ENCODE assay signal across 13 cellular contexts in genomic region chr2:149320362-149320761, GRCh38. TPM values are rescaled to one million over a fixed set of nuclear protein-coding genes. Genes with fewer than 3 reads are reported as not detected.
A peak's percentile ranks its signal among the peaks of the same experiment; 100 is the strongest.
DNase-seq lines count a peak whose midpoint lies in the region; ATAC-seq and TF ChIP-seq lines count a peak whose summit lies in the region.
"Had no signal": no experiment of that assay in that cellular context is flagged by ENCODE, and none has a peak within 500 bp of the region (broad histone marks: within the 10 kb centered on the region; RNA-seq: fewer than 3 reads in every experiment).

No MANE protein-coding gene starts in this region.

- H2BK12ac ChIP-seq in mesenchymal stem cell (ENCODE audit: low read length in 2 of 2): no peak overlapping the region

- no peaks in the 10 kb centered on the region for H3K27me3 ChIP-seq in GM23338 (ENCODE audit: insufficient read depth)
- H3K27me3 ChIP-seq in mesenchymal stem cell (ENCODE audit: control insufficient read depth in 1 of 2, insufficient read depth in 1 of 2, low read length in 2 of 2): peaks cover 0 to 2% of the 10 kb centered on the region in 2 experiments
- no peaks in the 10 kb centered on the region for H3K27me3 ChIP-seq in testis
- no peaks in the 10 kb centered on the region for H3K27me3 ChIP-seq in vagina
- H3K27me3 ChIP-seq in sigmoid colon: peaks cover 2 to 9% (median 8%) of the 10 kb centered on the region in 3 donors
- H3K27me3 ChIP-seq: BLaER1 treated with 17β-estradiol and CSF1 and Interleukin-3, amounts not matched to agents 10 nM and 100 nM had no signal

- H4K91ac ChIP-seq in mesenchymal stem cell (ENCODE audit: low read length): peak overlapping the region; percentile 39

- H3K18ac ChIP-seq in mesenchymal stem cell (ENCODE audit: low read depth in 1 of 2, low read length in 2 of 2): no peak overlapping the region

- DNase-seq in GM23338 (ENCODE audit: low spot score) (no peak), WTC11 (ENCODE audit: low spot score) (no peak), mesenchymal stem cell (no peak), testis (no peak), LoVo (ENCODE audit: low spot score) (no peak), vagina (ENCODE audit: extremely low spot score in 2 of 2) (no peak), sigmoid colon (no peak)
- DNase-seq: ACHN; CD4-positive, CD25-positive, alpha-beta regulatory T cell; DMS53; GF-D8 had no signal

- H3K4me2 ChIP-seq in GM23338 (no peak overlapping the region), mesenchymal stem cell (ENCODE audit: low read length, poor library complexity, severe bottlenecking) (no peak overlapping the region)
- H3K4me2 ChIP-seq: BLaER1 treated with 17β-estradiol and CSF1 and Interleukin-3, amounts not matched to agents 10 nM and 100 nM had no signal

- H3K14ac ChIP-seq in mesenchymal stem cell (ENCODE audit: low read length in 2 of 2): no peak overlapping the region

- peaks cover 3% of the 10 kb centered on the region for H3K9me3 ChIP-seq in mesenchymal stem cell (ENCODE audit: control insufficient read depth, low read length)
- no peaks in the 10 kb centered on the region for H3K9me3 ChIP-seq in testis
- no peaks in the 10 kb centered on the region for H3K9me3 ChIP-seq in vagina
- no peaks in the 10 kb centered on the region for H3K9me3 ChIP-seq in sigmoid colon

- H3K9me3 Mint-ChIP-seq in GM23338 (no peaks in the 10 kb centered on the region; the same call in 2 of the 3 replicates), WTC11 (peaks cover 6% of the 10 kb centered on the region; the same call in 1 of the 2 replicates)

- H3K36me3 Mint-ChIP-seq in GM23338 (ENCODE audit: low read depth) (no peaks in the 10 kb centered on the region), WTC11 (0 out of 2 replicates have a peak, but pooled peaks cover 2% of the 10 kb centered on the region)
- H3K36me3 Mint-ChIP-seq: CD4-positive, CD25-positive, alpha-beta regulatory T cell had no signal

- no peaks in the 10 kb centered on the region for H3K79me1 ChIP-seq in mesenchymal stem cell (replicated peaks; ENCODE audit: low read length, poor library complexity, severe bottlenecking)

- TF ChIP-seq CTCF in GM23338 (conservative IDR thresholded peaks at IDR 0.05; ENCODE audit: low read depth in 2 of 2): no peak
- no peak for TF ChIP-seq CTCF in WTC11 (IDR thresholded peaks at IDR 0.05)
- TF ChIP-seq CTCF in testis (IDR thresholded peaks at IDR 0.05): no peak
- no peak for TF ChIP-seq CTCF in vagina (IDR thresholded peaks at IDR 0.05)
- TF ChIP-seq CTCF in sigmoid colon (IDR thresholded peaks at IDR 0.05): no peak

- H3K4me1 ChIP-seq in GM23338 (ENCODE audit: insufficient read depth) (peaks cover 7% of the 10 kb centered on the region), mesenchymal stem cell (ENCODE audit: control insufficient read depth, insufficient read depth, low read depth, low read length) (no peaks in the 10 kb centered on the region), testis (no peaks in the 10 kb centered on the region), vagina (no peaks in the 10 kb centered on the region), sigmoid colon (no peaks in the 10 kb centered on the region)
- H3K4me1 ChIP-seq: BLaER1 treated with 17β-estradiol and CSF1 and Interleukin-3, amounts not matched to agents 10 nM and 100 nM had no signal

- no peaks in the 10 kb centered on the region for H3K79me2 ChIP-seq in GM23338 (replicated peaks; ENCODE audit: insufficient read depth)

- WGBS in mesenchymal stem cell: 98% methylated on average over 36 of the region's 36 CpGs
- 30% methylated on average over 36 of the region's 36 CpGs; no CpG with 5 or more reads in 1 of the 2 donors for WGBS in testis, 2 donors
- 68 to 78% methylated on average over 36 of the region's 36 CpGs for WGBS in sigmoid colon, 2 donors

- no peak overlapping the region for H2AK5ac ChIP-seq in mesenchymal stem cell (ENCODE audit: low read length, severe bottlenecking)

- H3K27ac Mint-ChIP-seq in GM23338: no peak overlapping the region
- no peak overlapping the region for H3K27ac Mint-ChIP-seq in WTC11
- H3K27ac Mint-ChIP-seq: CD4-positive, CD25-positive, alpha-beta regulatory T cell had no signal

- ATAC-seq in GM23338: peak; percentile 40; the same call in 2 of the 3 replicates
- ATAC-seq in WTC11: peak; percentile 34; the same call in 1 of the 2 replicates
- ATAC-seq: HCT116 had no signal

- no peak overlapping the region for H4K8ac ChIP-seq in mesenchymal stem cell (ENCODE audit: low read length)

- POLR2A ChIA-PET in WTC11 (lab: Charles Lee): no interaction called here

- H3K4me3 Mint-ChIP-seq in GM23338 (no peak overlapping the region), WTC11 (no peak overlapping the region)
- H3K4me3 Mint-ChIP-seq: CD4-positive, CD25-positive, alpha-beta regulatory T cell had no signal

- H3K4ac ChIP-seq in mesenchymal stem cell (ENCODE audit: low read depth in 1 of 2, low read length in 2 of 2): no peak overlapping the region

- no peaks in the 10 kb centered on the region for H4K20me1 ChIP-seq in GM23338 (replicated peaks; ENCODE audit: insufficient read depth)
- H4K20me1 ChIP-seq: BLaER1 treated with 17β-estradiol and CSF1 and Interleukin-3, amounts not matched to agents 10 nM and 100 nM had no signal

- H2AFZ ChIP-seq in GM23338 (0 out of 2 replicates have a peak overlapping the region, but pooled peaks have one; percentile 32), mesenchymal stem cell (ENCODE audit: low read depth, low read length) (no peak overlapping the region)

- no peak for TF ChIP-seq POLR2A in testis (IDR thresholded peaks at IDR 0.05)
- no peak for TF ChIP-seq POLR2A in vagina (IDR thresholded peaks at IDR 0.05)
- TF ChIP-seq POLR2A in sigmoid colon (IDR thresholded peaks at IDR 0.05): no peak

- H3K27ac ChIP-seq in GM23338 (ENCODE audit: low read depth) (no peak overlapping the region), mesenchymal stem cell (ENCODE audit: low read length, poor library complexity, severe bottlenecking) (no peak overlapping the region), testis (no peak overlapping the region), vagina (no peak overlapping the region), sigmoid colon (no peak overlapping the region)
- H3K27ac ChIP-seq: BLaER1 treated with 17β-estradiol and CSF1 and Interleukin-3, amounts not matched to agents 10 nM and 100 nM had no signal

- TF ChIP-seq EP300 in sigmoid colon (IDR thresholded peaks at IDR 0.05): no peak

- H3K23ac ChIP-seq in mesenchymal stem cell (ENCODE audit: low read length in 2 of 2): no peak overlapping the region

- H3K9me2 ChIP-seq in GM23338 (ENCODE audit: insufficient read depth): no peaks in the 10 kb centered on the region

- H3K4me1 Mint-ChIP-seq in GM23338: peaks cover 5% of the 10 kb centered on the region
- peaks cover 8% of the 10 kb centered on the region for H3K4me1 Mint-ChIP-seq in WTC11
- H3K4me1 Mint-ChIP-seq: CD4-positive, CD25-positive, alpha-beta regulatory T cell had no signal

- peaks cover 2% of the 10 kb centered on the region for H3K27me3 Mint-ChIP-seq in GM23338 (ENCODE audit: insufficient read depth, low read depth, poor library complexity)
- H3K27me3 Mint-ChIP-seq in WTC11 (ENCODE audit: low read depth): no peaks in the 10 kb centered on the region; the same call in 1 of the 2 replicates

- no peak overlapping the region for H3K9ac ChIP-seq in mesenchymal stem cell (ENCODE audit: low read length)
- H3K9ac ChIP-seq: BLaER1 treated with 17β-estradiol and CSF1 and Interleukin-3, amounts not matched to agents 10 nM and 100 nM had no signal

- no peaks in the 10 kb centered on the region for H3K36me3 ChIP-seq in GM23338 (ENCODE audit: insufficient read depth)
- H3K36me3 ChIP-seq in mesenchymal stem cell (ENCODE audit: control insufficient read depth in 1 of 2, insufficient read depth in 2 of 2, low read depth in 1 of 2, low read length in 2 of 2): no peaks in the 10 kb centered on the region
- H3K36me3 ChIP-seq in testis (ENCODE audit: low read depth, missing control alignments): no peaks in the 10 kb centered on the region
- no peaks in the 10 kb centered on the region for H3K36me3 ChIP-seq in vagina
- H3K36me3 ChIP-seq in sigmoid colon: no peaks in the 10 kb centered on the region
- H3K36me3 ChIP-seq: BLaER1 treated with 17β-estradiol and CSF1 and Interleukin-3, amounts not matched to agents 10 nM and 100 nM had no signal

- no peaks in the 10 kb centered on the region for H3F3A ChIP-seq in GM23338 (replicated peaks; ENCODE audit: low read depth)

- H2BK15ac ChIP-seq in mesenchymal stem cell (ENCODE audit: low read depth, poor library complexity, severe bottlenecking): peak overlapping the region; percentile 52

- intact Hi-C loops in testis (cut with DNase I; ENCODE audit: low total_unique reads): no loop called here
- intact Hi-C loops in vagina (cut with DNase I): no loop called here
- intact Hi-C loops in sigmoid colon (cut with DNase I): no loop called here

- no peak overlapping the region for H3K4me3 ChIP-seq in GM23338
- no peak overlapping the region for H3K4me3 ChIP-seq in mesenchymal stem cell (ENCODE audit: insufficient read depth in 1 of 2, low read depth in 1 of 2, low read length in 2 of 2)
- H3K4me3 ChIP-seq in testis: peak overlapping the region; percentile 24 to 53
- H3K4me3 ChIP-seq in vagina: no peak overlapping the region
- H3K4me3 ChIP-seq in sigmoid colon: no peak overlapping the region
- H3K4me3 ChIP-seq: BLaER1 treated with 17β-estradiol and CSF1 and Interleukin-3, amounts not matched to agents 10 nM and 100 nM had no signal

- CTCF ChIA-PET in WTC11 (lab: Charles Lee): interaction anchor here (1.7 kb wide), 1 partner anchor 9 kb away, joined by 4 read pairs; no protein-coding TSS in a partner anchor

- H2BK120ac ChIP-seq in mesenchymal stem cell (ENCODE audit: low read depth, low read length): no peak overlapping the region

- H2BK5ac ChIP-seq in mesenchymal stem cell (ENCODE audit: low read depth, low read length, poor library complexity, severe bottlenecking): no peak overlapping the region

TF ChIP-seq in GM23338, 12 proteins besides CTCF, POLR2A, EP300 and RAD21 (continues in another document):
- no peak for TF ChIP-seq ZNF331 (CRISPR knock-in tag; IDR thresholded peaks at IDR 0.05; ENCODE audit: low read depth)
- no peak for TF ChIP-seq CREB1 (CRISPR knock-in tag; IDR thresholded peaks at IDR 0.05; ENCODE audit: low read depth)

TF ChIP-seq in WTC11, 78 proteins besides CTCF, POLR2A, EP300 and RAD21 (continues in another document):
- TF ChIP-seq TEAD4 (CRISPR knock-in tag; IDR thresholded peaks at IDR 0.05): no peak
- TF ChIP-seq SOX15 (CRISPR knock-in tag; IDR thresholded peaks at IDR 0.05): no peak

RNA-seq across cellular contexts. Expression of gene LYPD6, which starts 10.0 kb away (rescaled TPM):
- total RNA-seq in GM23338 (2014; rRNA removed; shearing (Covaris generic)): 10.9 and 12.4 TPM in 2 replicates
- polyA plus RNA-seq in GM23338 (2016; fragmentation: Nextera tagmentation; extraction: Ambion mirVana) (4.9 and 5.1 TPM in 2 replicates), testis (ENCODE audit: insufficient read depth, low read depth, low replicate concordance) (6.9 TPM), sigmoid colon (1 to 10 TPM; 1.0 to 1.8 (median 1.2) TPM)
- total RNA-seq in WTC11 (2021) (4.8 to 5.1 TPM (median 5.0 TPM) in 3 replicates), testis (10 to 100 TPM in 1 of 2 donors, 1 to 10 TPM in 1; 6.8 to 10.2 TPM), vagina (0.25 TPM), sigmoid colon (1 to 10 TPM; 1.1 to 2.0 (median 1.4) TPM)
- polyA plus RNA-seq in mesenchymal stem cell (2013, experiment 1 of 2): 6.8 TPM
- 6.6 TPM for polyA plus RNA-seq in mesenchymal stem cell (2013, experiment 2 of 2)
- total RNA-seq: CD4-positive, CD25-positive, alpha-beta regulatory T cell had no signal
- polyA plus RNA-seq: CD4-positive, CD25-positive, alpha-beta regulatory T cell had no signal

Comparison
In these comparisons a context has a peak if more than half of its experiments do, and no peak if none do; other contexts are left out.
1. H3K4me3 ChIP-seq: peak in testis (2 of 2); none in GM23338 (single experiment), mesenchymal stem cell (0 of 2), vagina (0 of 2) and sigmoid colon (0 of 4).